Comparison of ENCODE assay signal across 2 cellular contexts in genomic region chr10:48604039-48604407, GRCh38.
TF ChIP-seq lines count a peak whose summit lies in the region.

No MANE protein-coding gene starts in this region.

TF ChIP-seq in GM23338, 12 proteins besides CTCF, POLR2A, EP300 and RAD21 (continued from another document):
- no peak for TF ChIP-seq ZNF462 (CRISPR knock-in tag; IDR thresholded peaks at IDR 0.05)
- TF ChIP-seq REST (IDR thresholded peaks at IDR 0.05; ENCODE audit: unreplicated experiment): no peak
- TF ChIP-seq POLR2AphosphoS5 (IDR thresholded peaks at IDR 0.05; ENCODE audit: low read depth): no peak
- TF ChIP-seq ETS1 (IDR thresholded peaks at IDR 0.05): no peak
- no peak for TF ChIP-seq EZH2 (IDR thresholded peaks at IDR 0.05; ENCODE audit: low read depth, unreplicated experiment)

TF ChIP-seq in WTC11, 78 proteins besides CTCF, POLR2A, EP300 and RAD21 (continued from another document):
- TF ChIP-seq USF1 (CRISPR knock-in tag; IDR thresholded peaks at IDR 0.05) (no peak), ERG (CRISPR knock-in tag; IDR thresholded peaks at IDR 0.05) (no peak), SOX15 (CRISPR knock-in tag; IDR thresholded peaks at IDR 0.05) (no peak), GTF2I (CRISPR knock-in tag; conservative IDR thresholded peaks at IDR 0.05) (no peak), ZBTB21 (CRISPR knock-in tag; IDR thresholded peaks at IDR 0.05; ENCODE audit: borderline replicate concordance) (no peak)
